25 cellular contexts compared by ENCODE assay signal in genomic region chr9:112905084-112905483, GRCh38. TPM values are rescaled to one million over a fixed set of nuclear protein-coding genes. Genes with fewer than 3 reads are reported as not detected.
"Had no signal": no experiment of that assay in that cellular context is flagged by ENCODE, and none has a peak within 500 bp of the region (broad histone marks: within the 10 kb centered on the region; RNA-seq: fewer than 3 reads in every experiment).

No MANE protein-coding gene starts in this region.

- DNase-seq: caudate nucleus; dorsolateral prefrontal cortex; effector CD8-positive, alpha-beta T cell; foreskin fibroblast; glutamatergic neuron; immature natural killer cell; left lung; lower lobe of right lung; midbrain; occipital lobe; pancreas; retina; sigmoid colon; stimulated activated CD4-positive, alpha-beta T cell treated with anti-CD3 and anti-CD28 coated beads, Interleukin-2, amount 100 ng/mL, for 24 hours; stimulated activated CD4-positive, alpha-beta T cell treated with anti-CD3 and anti-CD28 coated beads, Interleukin-4, amount 100 ng/mL, for 4 hours; stimulated activated naive B cell treated with anti-CD40 and anti-IgM and Interleukin-4, amounts not matched to agents 10 μg/mL and 1 μg/mL and 100 μg/mL, for 72 hours; stimulated activated naive CD8-positive, alpha-beta T cell treated with anti-CD3 and anti-CD28 coated beads, Interleukin-15, amount 100 ng/mL, for 72 hours; trophoblast cell had no signal

- ATAC-seq: gastroesophageal sphincter; left lung; lower lobe of right lung; natural killer cell treated with Interleukin-12 subunit alpha and Interleukin-12 subunit beta and Interleukin-15 and Interleukin-18, amount 100 ng/mL, for 72 hours; pancreas; stimulated activated naive CD8-positive, alpha-beta T cell treated with anti-CD3 and anti-CD28 coated beads, Interleukin-15, amount 100 ng/mL, for 72 hours had no signal

- H3K4me3 ChIP-seq: coronary artery, dorsolateral prefrontal cortex, esophagus muscularis mucosa, gastroesophageal sphincter, left lung, lower lobe of right lung, pancreas, prostate gland, sigmoid colon, skin epidermis had no signal

RNA-seq across cellular contexts. Expression of gene SLC46A2, which starts 14.4 kb away (rescaled TPM):
- total RNA-seq: kidney epithelial cell; natural killer cell treated with Interleukin-12 subunit alpha and Interleukin-12 subunit beta and Interleukin-15 and Interleukin-18, amount 100 ng/mL, for 72 hours; occipital lobe had no signal
